8 cellular contexts compared by ENCODE assay signal in genomic region chr3:160398820-160399346, GRCh38. TPM values are rescaled to one million over a fixed set of nuclear protein-coding genes. Genes with fewer than 3 reads are reported as not detected.
A peak's percentile ranks its signal among the peaks of the same experiment; 100 is the strongest.
DNase-seq lines count a peak whose midpoint lies in the region; ATAC-seq, FAIRE-seq and TF ChIP-seq lines count a peak whose summit lies in the region.

Gene IFT80, minus strand, starts transcription at chr3:160399225. Its CDS starts 14,625 bp downstream, at chr3:160384600.

- peaks cover 17% of the 10 kb centered on the region for H3K4me1 ChIP-seq in astrocyte (ENCODE audit: insufficient read depth, low read length)
- H3K4me1 ChIP-seq in right cardiac atrium (ENCODE audit: control insufficient read depth, insufficient read depth, low read length): peaks cover 2% of the 10 kb centered on the region
- H3K4me1 ChIP-seq in uterus: peaks cover 4 to 14% of the 10 kb centered on the region in 2 donors

- H3K79me2 ChIP-seq in astrocyte (ENCODE audit: insufficient read depth, low read length): peaks cover 80% of the 10 kb centered on the region

- peak within 1 kb of the TSS; percentile 98 for H3K27ac Mint-ChIP-seq in astrocyte (ENCODE audit: unreplicated experiment)

- peaks cover 1% of the 10 kb centered on the region for H3K36me3 Mint-ChIP-seq in astrocyte (ENCODE audit: low read depth, unreplicated experiment)

- intact Hi-C loops in right cardiac atrium (cut with DNase I): no loop called here
- intact Hi-C loops in uterus (cut with DNase I; ENCODE audit: low total_unique reads): no loop called here

- WGBS in right cardiac atrium: under 1% methylated on average over 26 of the region's 26 CpGs

- TF ChIP-seq CTCF in astrocyte (IDR thresholded peaks at IDR 0.05; ENCODE audit: insufficient read depth, low read depth, low read length): no peak
- no peak for TF ChIP-seq CTCF in uterus (IDR thresholded peaks at IDR 0.05)

- H3K4me3 ChIP-seq in astrocyte (ENCODE audit: insufficient read depth, low read depth, low read length) (peak within 1 kb of the TSS; percentile 97), right cardiac atrium (ENCODE audit: low read length) (peak within 1 kb of the TSS; percentile 93), uterus (peak within 1 kb of the TSS; percentile 54 to 75)

- H2AFZ ChIP-seq in astrocyte (ENCODE audit: low read depth, low read length): peak within 1 kb of the TSS; percentile 93

- H3K27me3 ChIP-seq in astrocyte (ENCODE audit: insufficient read depth, low read length) (no peaks in the 10 kb centered on the region), right cardiac atrium (ENCODE audit: control insufficient read depth, insufficient read depth) (no peaks in the 10 kb centered on the region), uterus (no peaks in the 10 kb centered on the region)

- H3K27me3 Mint-ChIP-seq in astrocyte (ENCODE audit: low read depth, unreplicated experiment): no peaks in the 10 kb centered on the region

- ATAC-seq in GM18498 (IDR thresholded peaks at IDR 0.05; ENCODE audit: unreplicated experiment): peak; percentile 94
- ATAC-seq in HG02973 (IDR thresholded peaks at IDR 0.05; ENCODE audit: unreplicated experiment): peak; percentile 92
- peak; percentile 99 for ATAC-seq in right cardiac atrium

- H3K4me1 Mint-ChIP-seq in astrocyte (ENCODE audit: low read depth, unreplicated experiment): peaks cover 11% of the 10 kb centered on the region

- H3K9me3 ChIP-seq in astrocyte (ENCODE audit: insufficient read depth, low read depth, low read length) (no peaks in the 10 kb centered on the region), right cardiac atrium (ENCODE audit: control insufficient read depth, low read length) (no peaks in the 10 kb centered on the region), uterus (no peaks in the 10 kb centered on the region)

- peak in 1 of 2 donors; percentile 26 for TF ChIP-seq POLR2A in uterus (IDR thresholded peaks at IDR 0.05)

- DNase-seq in NCI-H2029 (lab: John Stamatoyannopoulos, UW) (peak; percentile 94), T-helper 22 cell (ENCODE audit: low read depth) (peak; percentile 93), astrocyte (ENCODE audit: low read depth) (peak; percentile 87), right cardiac atrium (peak; percentile 96 to 98 (median 98)), pulmonary artery endothelial cell (ENCODE audit: low read depth, low spot score) (peak; percentile 87), uterus (peak; percentile 96)

- no peaks in the 10 kb centered on the region for H3K9me3 Mint-ChIP-seq in astrocyte (ENCODE audit: unreplicated experiment)

- peak within 1 kb of the TSS; percentile 94 for H3K4me2 ChIP-seq in astrocyte (ENCODE audit: low read length)

- peak; percentile 29 for FAIRE-seq in astrocyte (lab: Jason Lieb, UNC)

- peak within 1 kb of the TSS; percentile 96 for H3K9ac ChIP-seq in astrocyte (ENCODE audit: low read length)

- peak within 1 kb of the TSS; percentile 97 for H3K4me3 Mint-ChIP-seq in astrocyte (ENCODE audit: unreplicated experiment)

- peak within 1 kb of the TSS; percentile 92 for H3K27ac ChIP-seq in astrocyte (ENCODE audit: low read depth, low read length)
- H3K27ac ChIP-seq in right cardiac atrium (ENCODE audit: low read length): peak within 1 kb of the TSS; percentile 84
- H3K27ac ChIP-seq in uterus: peak within 1 kb of the TSS; percentile 92 to 93

- H3K36me3 ChIP-seq in astrocyte (ENCODE audit: insufficient read depth, low read length): no peaks in the 10 kb centered on the region
- H3K36me3 ChIP-seq in uterus: no peaks in the 10 kb centered on the region

- peaks cover 14% of the 10 kb centered on the region for H4K20me1 ChIP-seq in astrocyte (ENCODE audit: insufficient read depth, low read length)

RNA-seq across cellular contexts. Expression of gene IFT80, which starts in this region (rescaled TPM):
- total RNA-seq in astrocyte (25.2 and 27.3 TPM in 2 replicates), right cardiac atrium (10 to 100 TPM; 12.8 to 20.2 (median 14.6) TPM), pulmonary artery endothelial cell (17.7 and 20.9 TPM in 2 replicates), uterus (100 to 1,000 TPM in 1 of 4 donors, 10 to 100 TPM in 2, 1 to 10 TPM in 1; 8.8 to 129 (median 20.9) TPM)
- polyA plus RNA-seq in right cardiac atrium: 8.8 TPM

Comparison
In these comparisons a context has a peak if more than half of its experiments do, and no peak if none do; other contexts are left out.
1. Peak in every context shown above with its lines: DNase-seq, ATAC-seq, H3K4me3 ChIP-seq and H3K27ac ChIP-seq.